ENCODE assay signal across 32 cellular contexts in the genomic region with DNA sequence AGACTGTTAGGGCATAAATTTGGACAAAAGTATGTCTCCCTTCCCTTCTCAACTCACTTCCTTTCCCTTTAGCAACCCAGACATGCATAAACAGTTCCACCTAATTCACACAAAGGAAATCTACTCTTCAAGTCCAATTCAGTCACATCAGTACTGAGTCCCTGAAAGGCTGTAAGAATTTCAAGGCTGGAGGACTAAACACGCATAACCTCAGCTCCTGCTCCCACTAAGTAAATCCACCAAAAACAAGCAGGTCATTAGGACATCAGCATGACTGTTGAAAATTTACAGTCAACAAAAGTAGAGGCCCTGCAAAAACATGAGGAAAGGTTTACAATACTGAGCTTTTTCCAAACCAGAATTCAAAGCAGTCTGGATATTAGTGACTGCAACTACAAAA.
"Had no signal": no experiment of that assay in that cellular context is flagged by ENCODE, and none has a peak within 500 bp of the region (broad histone marks: within the 10 kb centered on the region; RNA-seq: fewer than 3 reads in every experiment).

No MANE protein-coding gene starts in this region.

- H3K27ac Mint-ChIP-seq: activated CD4-positive, alpha-beta memory T cell treated with anti-CD3 and anti-CD28 coated beads, Interleukin-2, amount 10 ng/mL, durations not matched to agents 7 days and 5 days; activated CD4-positive, alpha-beta T cell treated with anti-CD3 and anti-CD28 coated beads, Interleukin-2, amount 10 ng/mL, durations not matched to agents 7 days and 5 days; activated CD8-positive, alpha-beta memory T cell treated with anti-CD3 and anti-CD28 coated beads, Interleukin-2, amount 10 ng/mL, durations not matched to agents 7 days and 5 days; activated naive CD4-positive, alpha-beta T cell treated with anti-CD3 and anti-CD28 coated beads, Interleukin-2, amount 50 U/mL, for 24 hours; activated naive CD8-positive, alpha-beta T cell treated with anti-CD3 and anti-CD28 coated beads for 36 hours; activated naive CD8-positive, alpha-beta T cell treated with anti-CD3 and anti-CD28 coated beads, Interleukin-2, amount 50 U/mL, for 24 hours; activated T-helper 1 cell treated with anti-CD3 and anti-CD28 coated beads, Interleukin-12 subunit alpha, Interleukin-12 subunit beta, Interleukin-2, Interleukin-4 antibody, amounts not matched to agents 30 ng/mL and 10 ng/mL and 1 ng/mL, durations not matched to agents 14 hours and 24 hours and 36 hours; activated T-helper 2 cell treated with anti-CD3 and anti-CD28 coated beads, Interferon-gamma antibody, Interleukin-2, Interleukin-4, amounts not matched to agents 10 μg/mL and 5 μg/mL and 100 μg/mL, durations not matched to agents 14 hours and 24 hours and 36 hours; effector memory CD8-positive, alpha-beta T cell; T-helper 17 cell; T-helper 2 cell treated with Interferon-gamma antibody and Interleukin-4, amounts not matched to agents 5 μg/mL and 100 μg/mL, for 36 hours had no signal

- H3K9me3 Mint-ChIP-seq: activated CD4-positive, alpha-beta memory T cell treated with anti-CD3 and anti-CD28 coated beads, Interleukin-2, amount 10 ng/mL, durations not matched to agents 7 days and 5 days; activated CD4-positive, alpha-beta T cell treated with anti-CD3 and anti-CD28 coated beads, Interleukin-2, amount 10 ng/mL, durations not matched to agents 7 days and 5 days; activated naive CD4-positive, alpha-beta T cell treated with anti-CD3 and anti-CD28 coated beads for 36 hours; activated naive CD4-positive, alpha-beta T cell treated with anti-CD3 and anti-CD28 coated beads, Interleukin-2, amount 50 U/mL, for 24 hours; activated naive CD8-positive, alpha-beta T cell treated with anti-CD3 and anti-CD28 coated beads for 36 hours; activated naive CD8-positive, alpha-beta T cell treated with anti-CD3 and anti-CD28 coated beads, Interleukin-2, amount 50 U/mL, for 24 hours; activated T-helper 1 cell treated with anti-CD3 and anti-CD28 coated beads, Interleukin-12 subunit alpha, Interleukin-12 subunit beta, Interleukin-2, Interleukin-4 antibody, amounts not matched to agents 30 ng/mL and 10 ng/mL and 1 ng/mL, durations not matched to agents 14 hours and 24 hours and 36 hours; activated T-helper 2 cell treated with anti-CD3 and anti-CD28 coated beads, Interferon-gamma antibody, Interleukin-2, Interleukin-4, amounts not matched to agents 10 μg/mL and 5 μg/mL and 100 μg/mL, durations not matched to agents 14 hours and 24 hours and 36 hours; effector memory CD8-positive, alpha-beta T cell; T-helper 2 cell treated with Interferon-gamma antibody and Interleukin-4, amounts not matched to agents 5 μg/mL and 100 μg/mL, for 36 hours had no signal

- H3K4me1 Mint-ChIP-seq: activated CD4-positive, alpha-beta T cell treated with anti-CD3 and anti-CD28 coated beads, Interleukin-2, amount 10 ng/mL, durations not matched to agents 7 days and 5 days; activated CD8-positive, alpha-beta memory T cell treated with anti-CD3 and anti-CD28 coated beads, Interleukin-2, amount 10 ng/mL, durations not matched to agents 7 days and 5 days; activated naive CD4-positive, alpha-beta T cell treated with anti-CD3 and anti-CD28 coated beads, Interleukin-2, amount 50 U/mL, for 24 hours; activated naive CD8-positive, alpha-beta T cell treated with anti-CD3 and anti-CD28 coated beads for 36 hours; activated naive CD8-positive, alpha-beta T cell treated with anti-CD3 and anti-CD28 coated beads, Interleukin-2, amount 50 U/mL, for 24 hours; T-helper 17 cell had no signal

- H3K9me3 ChIP-seq: adrenal gland, body of pancreas, esophagus squamous epithelium, gastroesophageal sphincter had no signal

- H3K4me3 ChIP-seq: adrenal gland, body of pancreas, esophagus squamous epithelium, gastroesophageal sphincter had no signal

- DNase-seq: activated CD4-positive, alpha-beta memory T cell treated with anti-CD3 and anti-CD28 coated beads, Interleukin-2, amount 10 ng/mL, durations not matched to agents 7 days and 5 days; activated CD4-positive, alpha-beta T cell treated with anti-CD3 and anti-CD28 coated beads for 1 hour; activated CD4-positive, alpha-beta T cell treated with anti-CD3 and anti-CD28 coated beads for 4 hours; activated CD4-positive, alpha-beta T cell treated with anti-CD3 and anti-CD28 coated beads, Interleukin-2, amount 10 ng/mL, durations not matched to agents 7 days and 5 days; activated CD4-positive, alpha-beta T cell treated with anti-CD3 and anti-CD28 coated beads, Interleukin-2, amount 50 U/mL, for 4 hours; activated CD8-positive, alpha-beta memory T cell treated with anti-CD3 and anti-CD28 coated beads, Interleukin-2, amount 10 ng/mL, durations not matched to agents 7 days and 5 days; activated CD8-positive, alpha-beta memory T cell treated with anti-CD3 and anti-CD28 coated beads, Interleukin-2, amount 50 U/mL, for 4 hours; activated effector memory CD4-positive, alpha-beta T cell treated with anti-CD3 and anti-CD28 coated beads, Interleukin-2, amount 50 U/mL, for 16 hours; activated naive CD4-positive, alpha-beta T cell treated with anti-CD3 and anti-CD28 coated beads for 36 hours; activated naive CD8-positive, alpha-beta T cell treated with anti-CD3 and anti-CD28 coated beads for 36 hours; activated naive CD8-positive, alpha-beta T cell treated with anti-CD3 and anti-CD28 coated beads, Interleukin-2, amount 50 U/mL, for 24 hours; activated T-cell treated with anti-CD3 and anti-CD28 coated beads, Interleukin-2, amount 50 U/mL, for 1 hour; activated T-cell treated with anti-CD3 and anti-CD28 coated beads, Interleukin-2, amount 50 U/mL, for 48 hours; adrenal gland; amygdala; aorta; body of pancreas; caudate nucleus; cortex of kidney; dermis blood vessel endothelial cell; effector CD4-positive, alpha-beta T cell; effector memory CD8-positive, alpha-beta T cell; esophagus squamous epithelium; foreskin melanocyte; T-helper 1 cell; T-helper 17 cell had no signal

- H3K27ac ChIP-seq: adrenal gland, body of pancreas, epithelial cell of prostate, esophagus squamous epithelium, gastroesophageal sphincter had no signal

- H3K27me3 ChIP-seq: adrenal gland, body of pancreas, esophagus squamous epithelium, gastroesophageal sphincter had no signal

- ATAC-seq: activated CD8-positive, alpha-beta memory T cell treated with anti-CD3 and anti-CD28 coated beads, Interleukin-2, amount 10 ng/mL, durations not matched to agents 7 days and 5 days; activated naive CD8-positive, alpha-beta T cell treated with anti-CD3 and anti-CD28 coated beads, Interleukin-2, amount 50 U/mL, for 24 hours; body of pancreas; effector memory CD8-positive, alpha-beta T cell; gastroesophageal sphincter; T-helper 17 cell had no signal

- H3K4me1 ChIP-seq: adrenal gland, body of pancreas, gastroesophageal sphincter had no signal

- H3K27me3 Mint-ChIP-seq: activated CD4-positive, alpha-beta memory T cell treated with anti-CD3 and anti-CD28 coated beads, Interleukin-2, amount 10 ng/mL, durations not matched to agents 7 days and 5 days; activated CD4-positive, alpha-beta T cell treated with anti-CD3 and anti-CD28 coated beads, Interleukin-2, amount 10 ng/mL, durations not matched to agents 7 days and 5 days; activated CD8-positive, alpha-beta memory T cell treated with anti-CD3 and anti-CD28 coated beads, Interleukin-2, amount 10 ng/mL, durations not matched to agents 7 days and 5 days; activated naive CD4-positive, alpha-beta T cell treated with anti-CD3 and anti-CD28 coated beads, Interleukin-2, amount 50 U/mL, for 24 hours; activated naive CD8-positive, alpha-beta T cell treated with anti-CD3 and anti-CD28 coated beads for 36 hours; activated naive CD8-positive, alpha-beta T cell treated with anti-CD3 and anti-CD28 coated beads, Interleukin-2, amount 50 U/mL, for 24 hours; effector memory CD8-positive, alpha-beta T cell; T-helper 17 cell had no signal

- H3K4me3 Mint-ChIP-seq: activated CD4-positive, alpha-beta memory T cell treated with anti-CD3 and anti-CD28 coated beads, Interleukin-2, amount 10 ng/mL, durations not matched to agents 7 days and 5 days; activated CD4-positive, alpha-beta T cell treated with anti-CD3 and anti-CD28 coated beads, Interleukin-2, amount 10 ng/mL, durations not matched to agents 7 days and 5 days; activated CD8-positive, alpha-beta memory T cell treated with anti-CD3 and anti-CD28 coated beads, Interleukin-2, amount 10 ng/mL, durations not matched to agents 7 days and 5 days; activated naive CD4-positive, alpha-beta T cell treated with anti-CD3 and anti-CD28 coated beads for 36 hours; activated naive CD4-positive, alpha-beta T cell treated with anti-CD3 and anti-CD28 coated beads, Interleukin-2, amount 50 U/mL, for 24 hours; activated naive CD8-positive, alpha-beta T cell treated with anti-CD3 and anti-CD28 coated beads for 36 hours; activated naive CD8-positive, alpha-beta T cell treated with anti-CD3 and anti-CD28 coated beads, Interleukin-2, amount 50 U/mL, for 24 hours; activated T-helper 1 cell treated with anti-CD3 and anti-CD28 coated beads, Interleukin-12 subunit alpha, Interleukin-12 subunit beta, Interleukin-2, Interleukin-4 antibody, amounts not matched to agents 30 ng/mL and 10 ng/mL and 1 ng/mL, durations not matched to agents 14 hours and 24 hours and 36 hours; effector memory CD8-positive, alpha-beta T cell; T-helper 17 cell; T-helper 2 cell treated with Interferon-gamma antibody and Interleukin-4, amounts not matched to agents 5 μg/mL and 100 μg/mL, for 36 hours had no signal
